ENCODE assay signal across 9 cellular contexts in genomic region chr2:63053889-63054725, GRCh38. TPM values are rescaled to one million over a fixed set of nuclear protein-coding genes. Genes with fewer than 3 reads are reported as not detected.
DNase-seq lines count a peak whose midpoint lies in the region; ATAC-seq, FAIRE-seq and TF ChIP-seq lines count a peak whose summit lies in the region.
"Had no signal": no experiment of that assay in that cellular context is flagged by ENCODE, and none has a peak within 500 bp of the region (broad histone marks: within the 10 kb centered on the region; RNA-seq: fewer than 3 reads in every experiment).

No MANE protein-coding gene starts in this region.

- H4K8ac ChIP-seq in mesendoderm (ENCODE audit: low read depth, low read length), result no peak overlapping the region

- FAIRE-seq in GM19239 (lab: Jason Lieb, UNC) (peak; percentile 44), GM12878 (lab: Jason Lieb, UNC) (no peak)
- FAIRE-seq: islet of Langerhans had no signal

- TF ChIP-seq EP300 in GM12878 (IDR thresholded peaks at IDR 0.05; ENCODE audit: borderline replicate concordance in 1 of 2, control insufficient read depth in 1 of 2, low read depth in 2 of 2, low read length in 2 of 2), result no peak

- no TSS peak for BruUV-seq in GM12878 (replicated peaks; lab: Mats Ljungman, UMichigan)

- no peak overlapping the region for H3K23ac ChIP-seq in mesendoderm (ENCODE audit: low read length)

- H2AK5ac ChIP-seq in mesendoderm (ENCODE audit: low read length), result no peak overlapping the region

- H3K4me1 ChIP-seq in GM12878 (ENCODE audit: control insufficient read depth, insufficient read depth, low read length) (peaks cover 11% of the 10 kb centered on the region), mesendoderm (ENCODE audit: control insufficient read depth, low read depth, low read length) (peaks cover 10% of the 10 kb centered on the region)

- H2BK15ac ChIP-seq in mesendoderm (replicated peaks; ENCODE audit: low read depth), result no peak overlapping the region

- peak; percentile 45 to 78 (median 52) for TF ChIP-seq CTCF in GM12878 (IDR thresholded peaks at IDR 0.05 in 2 of 3, conservative IDR thresholded peaks at IDR 0.05 in 1 of 3; ENCODE audit: control insufficient read depth in 2 of 3, extremely low read depth in 1 of 3, insufficient read depth in 1 of 3, low read depth in 3 of 3, low read length in 3 of 3)
- TF ChIP-seq CTCF in omental fat pad (IDR thresholded peaks at IDR 0.05), result no peak

- no peaks in the 10 kb centered on the region; a peak in 1 of 4 replicates for H3K36me3 ChIP-seq in GM12878 (ENCODE audit: control insufficient read depth in 2 of 2, insufficient read depth in 2 of 2, low read length in 1 of 2)
- no peaks in the 10 kb centered on the region for H3K36me3 ChIP-seq in mesendoderm (ENCODE audit: control insufficient read depth, insufficient read depth, low read length)

- CTCF ChIA-PET in GM12878 (lab: Yijun Ruan, JAX), result interaction anchor here (0.8 to 2.9 kb wide), 5 partner anchors 38 to 632 kb away, joined by 3 to 7 read pairs (median 3); no protein-coding TSS in a partner anchor

- H3K4ac ChIP-seq in mesendoderm (ENCODE audit: low read depth, low read length), result no peak overlapping the region

- peak overlapping the region; percentile 75 for H3K4me2 ChIP-seq in GM12878 (ENCODE audit: control insufficient read depth, insufficient read depth)
- H3K4me2 ChIP-seq in mesendoderm (ENCODE audit: low read length), result peak overlapping the region; percentile 40

- peak overlapping the region; percentile 59; the same call in 1 of the 2 replicates for H2AFZ ChIP-seq in GM12878 (ENCODE audit: control insufficient read depth, low read depth, low read length)

- no peak overlapping the region for H3K27ac ChIP-seq in GM12878 (ENCODE audit: control insufficient read depth, insufficient read depth)
- H3K27ac ChIP-seq in mesendoderm (ENCODE audit: low read depth, low read length), result no peak overlapping the region
- H3K27ac ChIP-seq in caudate nucleus (ENCODE audit: low read depth, low read length), result no peak overlapping the region

- ATAC-seq in GM12878 (no peak), GM21367 (IDR thresholded peaks at IDR 0.05; ENCODE audit: unreplicated experiment) (no peak), omental fat pad (ENCODE audit: low FRiP score) (no peak)

- WGBS in GM12878 (ENCODE audit: insufficient coverage, insufficient replicate concordance, low lambda C conversion rate, missing lambda C conversion rate), result 25% methylated on average over 48 of the region's 51 CpGs
- WGBS in mesendoderm (ENCODE audit: extremely low coverage, insufficient coverage, low lambda C conversion rate), result no CpG with 5 or more reads among the region's 51 CpGs

- no peak for TF ChIP-seq RAD21 in GM12878 (IDR thresholded peaks at IDR 0.05; ENCODE audit: insufficient read depth, low read depth, low read length)

- H3K27me3 ChIP-seq in GM12878 (replicated peaks in 1 of 2; ENCODE audit: control insufficient read depth in 2 of 2, insufficient read depth in 2 of 2, low read length in 1 of 2), result peaks cover 5 to 26% of the 10 kb centered on the region in 2 experiments
- H3K27me3 ChIP-seq in mesendoderm (ENCODE audit: insufficient read depth, low read length, poor library complexity), result peaks cover 70% of the 10 kb centered on the region

- no peaks in the 10 kb centered on the region for H4K20me1 ChIP-seq in GM12878 (ENCODE audit: control insufficient read depth, insufficient read depth)

- POLR2A ChIA-PET in GM12878 (lab: Charles Lee), result no interaction called here

- intact Hi-C loops in GM12878 (cut with micrococcal nuclease; ENCODE audit: unreplicated experiment), result loop anchor here (10.0 kb wide), 2 partner anchors 269 to 599 kb away; no protein-coding TSS in a partner anchor

- DNase-seq in 8988T (peak; percentile 15), GM19239 (ENCODE audit: insufficient read length, low spot score) (peak; percentile 17), GM12878 (ENCODE audit: low read depth, low spot score) (no peak), mesendoderm (peak; percentile 91), NCI-H146 (lab: John Stamatoyannopoulos, UW) (no peak), omental fat pad (ENCODE audit: low spot score) (no peak), caudate nucleus (lab: John Stamatoyannopoulos, UW) (no peak)

- no peak overlapping the region for H4K5ac ChIP-seq in mesendoderm (ENCODE audit: low read length)

- H3K56ac ChIP-seq in mesendoderm (ENCODE audit: low read length), result peak overlapping the region; percentile 68

- SMC1A ChIA-PET in GM12878 (lab: Charles Lee; ENCODE audit: uncharacterized antibody, unreplicated experiment), result interaction anchor here (0.6 kb wide), 1 partner anchor 134 kb away, joined by 3 read pairs; no protein-coding TSS in a partner anchor

- H3K9me3 ChIP-seq in GM12878 (replicated peaks; ENCODE audit: control insufficient read depth, insufficient read depth, low read length), result no peaks in the 10 kb centered on the region; the same call in 2 of the 3 replicates

- RAD21 ChIA-PET in GM12878 (lab: Charles Lee; ENCODE audit: unreplicated experiment), result no interaction called here

- no peak for TF ChIP-seq POLR2A in GM12878 (IDR thresholded peaks at IDR 0.05; ENCODE audit: low read depth, low read length)

- H3K18ac ChIP-seq in mesendoderm (ENCODE audit: low read length), result no peak overlapping the region

- in situ Hi-C loops in GM12878 (cut with MboI), result no loop called here

- no peaks in the 10 kb centered on the region for H3K79me1 ChIP-seq in mesendoderm (ENCODE audit: low read length)

- H3K4me3 ChIP-seq in GM12878 (peak overlapping the region; percentile 37), mesendoderm (ENCODE audit: low read length) (no peak overlapping the region)

- H3K79me2 ChIP-seq in GM12878 (ENCODE audit: control insufficient read depth, insufficient read depth, low read length) (no peaks in the 10 kb centered on the region), mesendoderm (ENCODE audit: control insufficient read depth, insufficient read depth, low read length) (no peaks in the 10 kb centered on the region)

- H2BK120ac ChIP-seq in mesendoderm (ENCODE audit: low read depth, low read length), result no peak overlapping the region

- no peak overlapping the region for H3K9ac ChIP-seq in GM12878 (ENCODE audit: control insufficient read depth, insufficient read depth, low read length)
- H3K9ac ChIP-seq in mesendoderm (ENCODE audit: low read length), result no peak overlapping the region

- no peak overlapping the region for H2BK5ac ChIP-seq in mesendoderm (ENCODE audit: low read length)

TF ChIP-seq in GM12878, 131 proteins besides CTCF, POLR2A, EP300 and RAD21:
- TF ChIP-seq NFXL1 (IDR thresholded peaks at IDR 0.05; ENCODE audit: borderline replicate concordance) (no peak), RBBP5 (conservative IDR thresholded peaks at IDR 0.05) (no peak), IKZF2 (IDR thresholded peaks at IDR 0.05) (no peak), WRNIP1 (IDR thresholded peaks at IDR 0.05; ENCODE audit: borderline replicate concordance, low read depth, low read length) (no peak), ZNF384 (IDR thresholded peaks at IDR 0.05; ENCODE audit: borderline replicate concordance, low read depth, low read length) (no peak), YY1 (IDR thresholded peaks at IDR 0.05; ENCODE audit: low read depth, low read length) (0 out of 2 replicates have a peak, but pooled peaks have one; percentile 22), STAT1 (conservative IDR thresholded peaks at IDR 0.05) (no peak), CBX5 (IDR thresholded peaks at IDR 0.05; ENCODE audit: low read depth) (0 out of 2 replicates have a peak, but pooled peaks have one; percentile 23), ATF3 (IDR thresholded peaks at IDR 0.05; ENCODE audit: borderline replicate concordance, extremely low read depth, low read depth, low read length) (no peak)

RNA-seq across cellular contexts. Expression of gene OTX1, which starts 3.5 kb away (rescaled TPM):
- total RNA-seq in GM12878 (2013; cell fraction: nucleolus; rRNA removed), result 4.4 and 11.1 TPM in 2 replicates
- total RNA-seq in GM12878 (2014; rRNA removed), result 0.49 TPM in 1 of 2 replicates, not detected in the other
- total RNA-seq in GM12878 (2014; rRNA removed; fragmentation: Illumina TruSeq; extraction: Trizol), result 0.04 TPM in 1 of 2 replicates, not detected in the other
- total RNA-seq in GM12878 (2021), result 0.35 and 0.67 TPM in 2 replicates
- not detected for polyA plus RNA-seq in GM12878 (2011; ENCODE audit: low read depth)
- 0.26 TPM in 1 of 2 replicates, not detected in the other for polyA plus RNA-seq in GM12878 (2011; rRNA removed)
- polyA plus RNA-seq in GM12878 (2011; cell fraction: cytosol; rRNA removed), result 0.12 and 0.28 TPM in 2 replicates
- polyA plus RNA-seq in GM12878 (2011; cell fraction: nucleus; rRNA removed), result 2.3 and 3.1 TPM in 2 replicates
- polyA plus RNA-seq in GM12878 (2012), result 0.12 and 0.28 TPM in 2 replicates
- 0.06 TPM in 1 of 2 replicates, not detected in the other for polyA plus RNA-seq in GM12878 (2014; fragmentation: Illumina TruSeq; extraction: Trizol)
- polyA plus RNA-seq in GM12878 (2014; fragmentation: Nextera tagmentation; extraction: Ambion mirVana), result under 1 TPM in 1 of 2 experiments, not detected in 1; 0.04 TPM
- 0.09 and 0.33 TPM in 2 replicates for polyA plus RNA-seq in GM12878 (2014; rRNA removed)
- polyA plus RNA-seq in GM12878 (2016; fragmentation: Nextera tagmentation; extraction: Ambion mirVana), result under 1 TPM; 0.20 to 0.35 TPM
- polyA minus RNA-seq in GM12878 (2011; rRNA and poly(A)+ RNA removed), result 0.37 and 1.6 TPM in 2 replicates
- 0.40 and 1.2 TPM in 2 replicates for polyA minus RNA-seq in GM12878 (2011; cell fraction: cytosol; rRNA and poly(A)+ RNA removed)
- polyA minus RNA-seq in GM12878 (2011; cell fraction: nucleus; rRNA and poly(A)+ RNA removed), result 6.9 and 10.2 TPM in 2 replicates
- 0.49 TPM for polyA plus RNA-seq in mesendoderm (2013, experiment 1 of 2)
- polyA plus RNA-seq in mesendoderm (2013, experiment 2 of 2), result 0.39 TPM
- under 1 TPM in 1 of 4 donors, not detected in 3; 0.37 TPM for total RNA-seq in omental fat pad

Comparison
In these comparisons a context has a peak if more than half of its experiments do, and no peak if none do; other contexts are left out.
1. DNase-seq: peak in 8988T (single experiment), GM19239 (single experiment) and mesendoderm (single experiment); none in GM12878 (single experiment), NCI-H146 (single experiment), omental fat pad (single experiment) and caudate nucleus (0 of 61).
2. CTCF ChIP-seq: peak in GM12878 (3 of 3); none in omental fat pad (0 of 3).